ENCODE assay signal across 8 cellular contexts in the genomic region with DNA sequence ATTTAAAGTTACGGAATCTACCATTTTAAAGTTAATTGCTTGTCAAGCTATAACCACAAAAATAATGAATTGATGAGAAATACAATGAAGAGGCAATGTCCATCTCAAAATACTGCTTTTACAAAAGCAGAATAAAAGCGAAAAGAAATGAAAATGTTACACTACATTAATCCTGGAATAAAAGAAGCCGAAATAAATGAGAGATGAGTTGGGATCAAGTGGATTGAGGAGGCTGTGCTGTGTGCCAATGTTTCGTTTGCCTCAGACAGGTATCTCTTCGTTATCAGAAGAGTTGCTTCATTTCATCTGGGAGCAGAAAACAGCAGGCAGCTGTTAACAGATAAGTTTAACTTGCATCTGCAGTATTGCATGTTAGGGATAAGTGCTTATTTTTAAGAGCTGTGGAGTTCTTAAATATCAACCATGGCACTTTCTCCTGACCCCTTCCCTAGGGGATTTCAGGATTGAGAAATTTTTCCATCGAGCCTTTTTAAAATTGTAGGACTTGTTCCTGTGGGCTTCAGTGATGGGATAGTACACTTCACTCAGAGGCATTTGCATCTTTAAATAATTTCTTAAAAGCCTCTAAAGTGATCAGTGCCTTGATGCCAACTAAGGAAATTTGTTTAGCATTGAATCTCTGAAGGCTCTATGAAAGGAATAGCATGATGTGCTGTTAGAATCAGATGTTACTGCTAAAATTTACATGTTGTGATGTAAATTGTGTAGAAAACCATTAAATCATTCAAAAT. TPM values are rescaled to one million over a fixed set of nuclear protein-coding genes. Genes with fewer than 3 reads are reported as not detected.
A peak's percentile ranks its signal among the peaks of the same experiment; 100 is the strongest.
DNase-seq lines count a peak whose midpoint lies in the region; ATAC-seq, FAIRE-seq and TF ChIP-seq lines count a peak whose summit lies in the region.

No MANE protein-coding gene starts in this region.

- no peak overlapping the region for H3K56ac ChIP-seq in H1 (replicated peaks; ENCODE audit: insufficient read length, low read depth, low read length)

- H3K27me3 ChIP-seq in Caco-2 (replicated peaks; ENCODE audit: control insufficient read depth, insufficient read depth, low read length), result no peaks in the 10 kb centered on the region
- H3K27me3 ChIP-seq in H1 (replicated peaks in 1 of 4; ENCODE audit: control insufficient read depth in 3 of 4, extremely low read depth in 1 of 4, insufficient read depth in 3 of 4, low read length in 3 of 4), result no peaks in the 10 kb centered on the region
- no peaks in the 10 kb centered on the region for H3K27me3 ChIP-seq in neuron (ENCODE audit: insufficient read depth, low read length)

- H3K9me3 Mint-ChIP-seq in Caco-2 (ENCODE audit: unreplicated experiment), result no peaks in the 10 kb centered on the region

- no peak overlapping the region for H4K91ac ChIP-seq in H1 (replicated peaks; ENCODE audit: insufficient read length, low read length)

- H3K4ac ChIP-seq in H1 (replicated peaks; ENCODE audit: insufficient read length, low read depth, low read length), result no peak overlapping the region

- CTCF ChIA-PET in Caco-2 (lab: Charles Lee), result interaction anchor here (0.9 kb wide), 1 partner anchor 23 kb away, joined by 6 read pairs; no protein-coding TSS in a partner anchor
- CTCF ChIA-PET in H1 (lab: Charles Lee; ENCODE audit: partially characterized antibody), result interaction anchor here (0.5 to 29.0 kb wide), 9 partner anchors 7 to 125 kb away, joined by 3 to 809 read pairs (median 4); partner anchors contain the start of gene MALAT1

- no peak overlapping the region for H2BK15ac ChIP-seq in H1 (ENCODE audit: low read length)

- H2AFZ ChIP-seq in H1 (ENCODE audit: low read length) (no peak overlapping the region), neuron (ENCODE audit: low read depth, low read length) (no peak overlapping the region)

- no peak overlapping the region for H3K27ac ChIP-seq in H1 (ENCODE audit: low read depth, low read length)

- H3K23ac ChIP-seq in H1 (ENCODE audit: insufficient read length), result no peak overlapping the region

- H3K36me3 ChIP-seq in Caco-2 (ENCODE audit: control insufficient read depth, insufficient read depth, low read length) (peaks cover 17% of the 10 kb centered on the region), H1 (ENCODE audit: control insufficient read depth in 2 of 4, insufficient read depth in 4 of 4, low read length in 3 of 4) (peaks cover 39 to 69% (median 52%) of the 10 kb centered on the region in 4 experiments), neuron (ENCODE audit: insufficient read depth, low read length) (peaks cover 65% of the 10 kb centered on the region)

- H3K4me1 ChIP-seq in Caco-2 (peaks cover 34% of the 10 kb centered on the region), H1 (replicated peaks in 1 of 4; ENCODE audit: control insufficient read depth in 3 of 4, insufficient read depth in 4 of 4, low read length in 3 of 4) (peaks cover 0 to 7% (median 3%) of the 10 kb centered on the region in 4 experiments; a peak in 5 of 7 replicates), neuron (ENCODE audit: insufficient read depth, low read length) (peaks cover 10% of the 10 kb centered on the region)

- no peak for TF ChIP-seq RAD21 in H1 (IDR thresholded peaks at IDR 0.05 in 1 of 2, conservative IDR thresholded peaks at IDR 0.05 in 1 of 2; ENCODE audit: low read depth in 2 of 2, low read length in 2 of 2)

- no peak overlapping the region for H2BK12ac ChIP-seq in H1 (ENCODE audit: low read depth, low read length)

- H3K36me3 Mint-ChIP-seq in Caco-2 (ENCODE audit: insufficient read depth, unreplicated experiment), result no peaks in the 10 kb centered on the region

- intact Hi-C loops in Caco-2 (cut with micrococcal nuclease; ENCODE audit: unreplicated experiment), result no loop called here

- H3K4me3 ChIP-seq in Caco-2 (ENCODE audit: low read depth, low read length), result peak overlapping the region; percentile 81
- peak overlapping the region; percentile 87 for H3K4me3 ChIP-seq in NB4 (ENCODE audit: low read depth, low read length)
- peak overlapping the region; percentile 93 to 100 (median 98) for H3K4me3 ChIP-seq in H1 (ENCODE audit: extremely low read depth in 1 of 4, insufficient read depth in 2 of 4, low read depth in 3 of 4, low read length in 4 of 4)
- peak overlapping the region; percentile 80 for H3K4me3 ChIP-seq in neuron (ENCODE audit: low read length)

- FAIRE-seq in H1 (lab: Jason Lieb, UNC), result no peak

- H4K5ac ChIP-seq in H1 (ENCODE audit: insufficient read length, low read depth, low read length), result no peak overlapping the region

- H3K14ac ChIP-seq in H1 (ENCODE audit: insufficient read length), result no peak overlapping the region

- DNase-seq in Caco-2 (peak in 1 of 2 experiments; percentile 17), NB4 (ENCODE audit: low read depth) (peak; percentile 51), H1 (ENCODE audit: low read depth in 1 of 2, low spot score in 2 of 2) (no peak), NCI-H2107 treated with DMSO at 0.1 percent for 48 hours (lab: John Stamatoyannopoulos, UW; ENCODE audit: unreplicated experiment) (no peak), NCI-H524 treated with DMSO at 0.1 percent for 48 hours (lab: John Stamatoyannopoulos, UW) (no peak)
- DNase-seq in stimulated activated naive CD4-positive, alpha-beta T cell treated with Interleukin-2 at 50 U/mL for 16 hours (lab: John Stamatoyannopoulos, UW), result no peak

- no peak overlapping the region for H3K27ac Mint-ChIP-seq in Caco-2 (ENCODE audit: unreplicated experiment)

- H3K79me2 ChIP-seq in H1 (ENCODE audit: control insufficient read depth in 1 of 2, insufficient read depth in 2 of 2, low read length in 2 of 2), result peaks cover 53 to 83% of the 10 kb centered on the region in 2 experiments

- WGBS in H1 (ENCODE audit: extremely low coverage in 1 of 2, insufficient coverage in 1 of 2, insufficient read length in 1 of 2, insufficient replicate concordance in 2 of 2, low coverage in 1 of 2, low lambda C conversion rate in 2 of 2, missing lambda C conversion rate in 1 of 2), 2 experiments, result 53% methylated on average over 6 of the region's 6 CpGs; no CpG with 5 or more reads in 1 of the 2 experiments

- no peaks in the 10 kb centered on the region for H3K9me3 ChIP-seq in Caco-2
- no peaks in the 10 kb centered on the region for H3K9me3 ChIP-seq in H1 (ENCODE audit: insufficient read depth in 2 of 2, low read depth in 1 of 2, low read length in 1 of 2)
- no peaks in the 10 kb centered on the region for H3K9me3 ChIP-seq in neuron (ENCODE audit: low read length)

- peak overlapping the region; percentile 75 to 90 for H3K4me2 ChIP-seq in H1 (ENCODE audit: insufficient read depth in 1 of 2, low read depth in 2 of 2, low read length in 2 of 2)

- POLR2A ChIA-PET in Caco-2 (lab: Charles Lee) (interaction anchor here (0.5 to 13.2 kb wide), 8 partner anchors 15 to 1197 kb away, joined by 3 to 377 read pairs (median 5); partner anchors contain the start of gene ESRRA), H1 (lab: Charles Lee; ENCODE audit: partially characterized antibody) (interaction anchor here (0.8 to 29.8 kb wide), 29 partner anchors 6 to 366 kb away, joined by 3 to 1569 read pairs (median 7); partner anchors contain the start of genes CDC42EP2, FRMD8, MALAT1 and NEAT1)

- peaks cover 3% of the 10 kb centered on the region for H3K27me3 Mint-ChIP-seq in Caco-2 (ENCODE audit: insufficient read depth, unreplicated experiment)

- BruUV-seq in Caco-2 (replicated peaks; lab: Mats Ljungman, UMichigan), result no TSS peak

- H2BK120ac ChIP-seq in H1 (replicated peaks; ENCODE audit: low read depth, low read length), result no peak overlapping the region

- H3K23me2 ChIP-seq in H1 (ENCODE audit: low read depth, low read length), result peaks cover 11% of the 10 kb centered on the region

- peaks cover 53% of the 10 kb centered on the region for H3K4me1 Mint-ChIP-seq in Caco-2 (ENCODE audit: low read depth, unreplicated experiment)

- no peaks in the 10 kb centered on the region for H3K79me1 ChIP-seq in H1 (ENCODE audit: low read depth, low read length)

- TF ChIP-seq EP300 in H1 (IDR thresholded peaks at IDR 0.05; ENCODE audit: borderline replicate concordance in 1 of 2, low read depth in 2 of 2, low read length in 2 of 2), result no peak

- H3K9ac ChIP-seq in H1 (replicated peaks in 1 of 4; ENCODE audit: extremely low read depth in 1 of 4, low read depth in 3 of 4, low read length in 3 of 4), result peak overlapping the region; percentile 51 to 81 (median 54); a peak in 5 of 7 replicates

- no peak overlapping the region for H2AK5ac ChIP-seq in H1 (ENCODE audit: low read depth, low read length)

- no peak overlapping the region for H2BK20ac ChIP-seq in H1 (ENCODE audit: low read length)

- peaks cover 45 to 52% of the 10 kb centered on the region in 2 experiments for H4K20me1 ChIP-seq in H1 (replicated peaks in 1 of 2; ENCODE audit: control insufficient read depth in 1 of 2, insufficient read depth in 2 of 2, low read length in 2 of 2)

- H3K4me3 Mint-ChIP-seq in Caco-2 (ENCODE audit: unreplicated experiment), result no peak overlapping the region

- no peak overlapping the region for H3K18ac ChIP-seq in H1 (ENCODE audit: extremely low read depth, low read length)

- TF ChIP-seq CTCF in Caco-2 (IDR thresholded peaks at IDR 0.05; ENCODE audit: insufficient read depth in 1 of 2, low read depth in 1 of 2, low read length in 1 of 2, severe bottlenecking in 1 of 2, unreplicated experiment in 1 of 2) (no peak), NB4 (IDR thresholded peaks at IDR 0.05; ENCODE audit: low read depth, low read length) (no peak), H1 (IDR thresholded peaks at IDR 0.05; ENCODE audit: control extremely low read depth in 1 of 3, insufficient read depth in 1 of 3, low read depth in 1 of 3, low read length in 3 of 3) (no peak)

- no peak for ATAC-seq in HG03025 (IDR thresholded peaks at IDR 0.05; ENCODE audit: low FRiP score, unreplicated experiment)

- TF ChIP-seq POLR2A in NB4 (IDR thresholded peaks at IDR 0.05; ENCODE audit: extremely low read depth, insufficient read length), result no peak
- TF ChIP-seq POLR2A in H1 (IDR thresholded peaks at IDR 0.05; ENCODE audit: control extremely low read depth in 1 of 2, low read depth in 2 of 2, low read length in 2 of 2), result peak; percentile 84 to 94

- no peak overlapping the region for H2BK5ac ChIP-seq in H1 (ENCODE audit: low read depth, low read length)

- H4K8ac ChIP-seq in H1 (ENCODE audit: extremely low read depth, insufficient read depth, low read length), result no peak overlapping the region

RNA-seq across cellular contexts. Expression of gene MALAT1, which starts 4.2 kb away (rescaled TPM):
- total RNA-seq in Caco-2 (2022), result 4,797 and 4,914 TPM in 2 replicates
- total RNA-seq in H1 (2021; fragmentation: NEBNext Ultra II Directional; extraction: Animal tissue kit (Norgen Biotek cat#: 25700)), result 911 and 984 TPM in 2 replicates
- polyA plus RNA-seq in H1 (2011; rRNA removed), result 115 and 138 TPM in 2 replicates
- 212 TPM for polyA plus RNA-seq in H1 (2011; cell fraction: cytosol; rRNA removed)
- polyA plus RNA-seq in H1 (2011; cell fraction: nucleus; rRNA removed), result 619 TPM
- 175 to 282 TPM (median 222 TPM) in 4 replicates for polyA plus RNA-seq in H1 (2012, experiment 1 of 2)
- 15.8 TPM for polyA plus RNA-seq in H1 (2012, experiment 2 of 2)
- 300 TPM for polyA plus RNA-seq in H1 (2013, experiment 1 of 2)
- polyA plus RNA-seq in H1 (2013, experiment 2 of 2), result 230 TPM
- polyA minus RNA-seq in H1 (2011; rRNA and poly(A)+ RNA removed), result 1,379 and 1,792 TPM in 2 replicates
- 1,548 TPM for polyA minus RNA-seq in H1 (2011; cell fraction: cytosol; rRNA and poly(A)+ RNA removed)
- polyA minus RNA-seq in H1 (2011; cell fraction: nucleus; rRNA and poly(A)+ RNA removed), result 4,417 TPM

RNA-seq across cellular contexts. Expression of gene SCYL1, which starts 21.9 kb away (rescaled TPM):
- 123 and 124 TPM in 2 replicates for total RNA-seq in Caco-2 (2022)
- total RNA-seq in H1 (2021; fragmentation: NEBNext Ultra II Directional; extraction: Animal tissue kit (Norgen Biotek cat#: 25700)), result 59.4 and 59.8 TPM in 2 replicates
- 77.7 and 111 TPM in 2 replicates for polyA plus RNA-seq in H1 (2011; rRNA removed)
- polyA plus RNA-seq in H1 (2011; cell fraction: cytosol; rRNA removed), result 81.5 TPM
- 125 TPM for polyA plus RNA-seq in H1 (2011; cell fraction: nucleus; rRNA removed)
- polyA plus RNA-seq in H1 (2012, experiment 1 of 2), result 25.2 to 54.4 TPM (median 48.4 TPM) in 4 replicates
- 47.9 TPM for polyA plus RNA-seq in H1 (2012, experiment 2 of 2)
- polyA plus RNA-seq in H1 (2013, experiment 1 of 2), result 44.5 TPM
- polyA plus RNA-seq in H1 (2013, experiment 2 of 2), result 50.1 TPM
- 40.4 and 48.7 TPM in 2 replicates for polyA minus RNA-seq in H1 (2011; rRNA and poly(A)+ RNA removed)
- 40.9 TPM for polyA minus RNA-seq in H1 (2011; cell fraction: cytosol; rRNA and poly(A)+ RNA removed)
- 32.2 TPM for polyA minus RNA-seq in H1 (2011; cell fraction: nucleus; rRNA and poly(A)+ RNA removed)

RNA-seq across cellular contexts. Expression of gene LTBP3, which starts 55.1 kb away (rescaled TPM):
- total RNA-seq in Caco-2 (2022), result 87.2 and 91.2 TPM in 2 replicates
- 12.8 and 15.3 TPM in 2 replicates for total RNA-seq in H1 (2021; fragmentation: NEBNext Ultra II Directional; extraction: Animal tissue kit (Norgen Biotek cat#: 25700))
- 17.8 and 25.2 TPM in 2 replicates for polyA plus RNA-seq in H1 (2011; rRNA removed)
- polyA plus RNA-seq in H1 (2011; cell fraction: cytosol; rRNA removed), result 16.0 TPM
- 71.4 TPM for polyA plus RNA-seq in H1 (2011; cell fraction: nucleus; rRNA removed)
- 7.7 to 16.8 TPM (median 14.8 TPM) in 4 replicates for polyA plus RNA-seq in H1 (2012, experiment 1 of 2)
- polyA plus RNA-seq in H1 (2012, experiment 2 of 2), result 7.9 TPM
- polyA plus RNA-seq in H1 (2013, experiment 1 of 2), result 19.0 TPM
- 16.9 TPM for polyA plus RNA-seq in H1 (2013, experiment 2 of 2)
- polyA minus RNA-seq in H1 (2011; rRNA and poly(A)+ RNA removed), result 2.7 and 4.8 TPM in 2 replicates
- polyA minus RNA-seq in H1 (2011; cell fraction: cytosol; rRNA and poly(A)+ RNA removed), result 10.1 TPM
- 15.4 TPM for polyA minus RNA-seq in H1 (2011; cell fraction: nucleus; rRNA and poly(A)+ RNA removed)
